13 cellular contexts compared by ENCODE assay signal in the genomic region with DNA sequence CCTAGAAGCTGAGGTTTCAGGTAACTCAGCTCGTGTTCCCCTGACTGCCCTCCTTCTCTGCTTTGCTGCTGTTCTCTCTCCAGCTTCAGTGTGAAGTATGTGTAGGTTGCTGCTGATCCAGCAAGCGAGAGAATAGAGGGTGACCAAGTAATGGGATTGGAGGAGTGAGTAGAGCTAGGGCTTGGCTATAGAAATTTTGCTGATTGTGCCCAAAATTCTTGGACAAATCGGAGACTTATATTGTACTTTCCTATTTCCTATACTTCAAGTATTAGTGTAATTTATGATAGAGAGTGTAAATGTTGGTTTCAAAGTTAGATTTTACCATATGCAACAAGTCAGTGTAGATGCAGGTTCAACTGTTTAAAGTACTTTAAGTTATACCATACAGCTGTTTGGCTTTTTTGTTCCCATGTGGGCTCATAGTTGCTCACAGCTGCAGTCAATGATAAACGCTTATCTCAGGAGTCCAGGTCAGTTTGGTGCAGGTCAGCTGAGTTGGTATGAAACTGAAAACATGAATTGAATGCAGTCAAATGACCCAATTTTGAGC. TPM values are rescaled to one million over a fixed set of nuclear protein-coding genes. Genes with fewer than 3 reads are reported as not detected.
DNase-seq lines count a peak whose midpoint lies in the region; ATAC-seq, FAIRE-seq and TF ChIP-seq lines count a peak whose summit lies in the region.
"Had no signal": no experiment of that assay in that cellular context is flagged by ENCODE, and none has a peak within 500 bp of the region (broad histone marks: within the 10 kb centered on the region; RNA-seq: fewer than 3 reads in every experiment).

No MANE protein-coding gene starts in this region.

- peaks cover 70% of the 10 kb centered on the region for H3K79me2 ChIP-seq in DOHH2 (ENCODE audit: control insufficient read depth, low read length)
- H3K79me2 ChIP-seq in GM12878 (ENCODE audit: control insufficient read depth, insufficient read depth, low read length) = peaks cover 60% of the 10 kb centered on the region
- peaks cover 76% of the 10 kb centered on the region for H3K79me2 ChIP-seq in mammary epithelial cell (ENCODE audit: insufficient read depth, low read length)

- no peak overlapping the region for H2AFZ ChIP-seq in GM12878 (ENCODE audit: control insufficient read depth, low read depth, low read length)
- H2AFZ ChIP-seq in mammary epithelial cell (ENCODE audit: low read depth, low read length) = no peak overlapping the region

- in situ Hi-C loops in GM12878 (cut with MboI) = no loop called here
- in situ Hi-C loops in mammary epithelial cell (cut with MboI; ENCODE audit: low sequenced_read_pairs in 2 of 2) = no loop called here

- H3K27ac Mint-ChIP-seq in activated CD4-positive, alpha-beta T cell treated with anti-CD3 and anti-CD28 coated beads, Interleukin-2, amount 10 ng/mL, durations not matched to agents 24 days and 14 days = no peak overlapping the region

- H3K4me3 ChIP-seq in DOHH2 (ENCODE audit: low read length) = no peak overlapping the region
- H3K4me3 ChIP-seq in GM12878 = no peak overlapping the region
- H3K4me3 ChIP-seq in mammary epithelial cell (replicated peaks in 1 of 3; ENCODE audit: insufficient read depth in 1 of 3, low read depth in 2 of 3, low read length in 3 of 3) = no peak overlapping the region
- H3K4me3 ChIP-seq in colonic mucosa = no peak overlapping the region
- H3K4me3 ChIP-seq: MG63, vagina had no signal

- dilution Hi-C loops in mammary epithelial cell (cut with HindIII; ENCODE audit: low sequenced_read_pairs) = loop anchor here (5.0 kb wide), 1 partner anchor 34 kb away; no protein-coding TSS in a partner anchor

- peaks cover 11% of the 10 kb centered on the region for H3K4me1 Mint-ChIP-seq in activated CD4-positive, alpha-beta T cell treated with anti-CD3 and anti-CD28 coated beads, Interleukin-2, amount 10 ng/mL, durations not matched to agents 24 days and 14 days

- H3K36me3 Mint-ChIP-seq in activated CD4-positive, alpha-beta T cell treated with anti-CD3 and anti-CD28 coated beads, Interleukin-2, amount 10 ng/mL, durations not matched to agents 24 days and 14 days (ENCODE audit: low read depth) = no peaks in the 10 kb centered on the region

- FAIRE-seq in GM12878 (lab: Jason Lieb, UNC) (no peak), D721Med (lab: Jason Lieb, UNC) (no peak)

- CTCF ChIA-PET in GM12878 (lab: Yijun Ruan, JAX) (interaction anchor here (1.1 to 1.6 kb wide), 3 partner anchors 12 to 44 kb away, joined by 3 to 4 read pairs (median 3); no protein-coding TSS in a partner anchor), mammary epithelial cell (lab: Charles Lee; ENCODE audit: low non-redundant PET) (no interaction called here)

- POLR2A ChIA-PET in GM12878 (lab: Charles Lee) = no interaction called here

- H3K9ac ChIP-seq in GM12878 (ENCODE audit: control insufficient read depth, insufficient read depth, low read length) (no peak overlapping the region), mammary epithelial cell (ENCODE audit: insufficient read depth, low read length) (no peak overlapping the region), colonic mucosa (ENCODE audit: low read depth in 2 of 2, low read length in 2 of 2) (no peak overlapping the region)

- BruUV-seq in GM12878 (replicated peaks; lab: Mats Ljungman, UMichigan) (no TSS peak), mammary epithelial cell (replicated peaks; lab: Mats Ljungman, UMichigan) (no TSS peak)

- no peak for TF ChIP-seq CTCF in DOHH2 (IDR thresholded peaks at IDR 0.05; ENCODE audit: low read depth, low read length, poor library complexity, severe bottlenecking)
- no peak for TF ChIP-seq CTCF in GM12878 (IDR thresholded peaks at IDR 0.05 in 2 of 3, conservative IDR thresholded peaks at IDR 0.05 in 1 of 3; ENCODE audit: control insufficient read depth in 2 of 3, extremely low read depth in 1 of 3, insufficient read depth in 1 of 3, low read depth in 3 of 3, low read length in 3 of 3)
- TF ChIP-seq CTCF in D721Med (IDR thresholded peaks at IDR 0.05; ENCODE audit: insufficient read depth, missing control alignments) = no peak
- no peak for TF ChIP-seq CTCF in mammary epithelial cell (conservative IDR thresholded peaks at IDR 0.05 in 1 of 2, IDR thresholded peaks at IDR 0.05 in 1 of 2; ENCODE audit: extremely low read depth in 1 of 2, insufficient read depth in 1 of 2, low read depth in 1 of 2, low read length in 2 of 2)
- no peak for TF ChIP-seq CTCF in colonic mucosa (IDR thresholded peaks at IDR 0.05)

- H3K9me3 Mint-ChIP-seq in activated CD4-positive, alpha-beta T cell treated with anti-CD3 and anti-CD28 coated beads, Interleukin-2, amount 10 ng/mL, durations not matched to agents 24 days and 14 days = no peaks in the 10 kb centered on the region

- no peak for DNase-seq in GM12878 (ENCODE audit: low read depth, low spot score)
- DNase-seq in D721Med (ENCODE audit: insufficient read length, low spot score) = no peak
- DNase-seq in mammary epithelial cell = no peak
- DNase-seq in activated CD4-positive, alpha-beta T cell treated with anti-CD3 and anti-CD28 coated beads, Interleukin-2, amount 10 ng/mL, durations not matched to agents 24 days and 14 days = no peak
- no peak for DNase-seq in colonic mucosa
- DNase-seq: GDM1, left cardiac atrium, MG63 had no signal

- H3K9me2 ChIP-seq in DOHH2 (replicated peaks; ENCODE audit: control insufficient read depth, low read length) = no peaks in the 10 kb centered on the region

- H3K27ac ChIP-seq in DOHH2 (ENCODE audit: low read depth, low read length) (no peak overlapping the region), GM12878 (ENCODE audit: control insufficient read depth, insufficient read depth) (0 out of 2 replicates have a peak overlapping the region, but pooled peaks have one; percentile 13), mammary epithelial cell (ENCODE audit: insufficient read depth, low read depth, low read length) (no peak overlapping the region), colonic mucosa (no peak overlapping the region)
- H3K27ac ChIP-seq: vagina had no signal

- H4K20me1 ChIP-seq in DOHH2 (ENCODE audit: control insufficient read depth, insufficient read depth, low read depth, low read length) = no peaks in the 10 kb centered on the region
- H4K20me1 ChIP-seq in GM12878 (ENCODE audit: control insufficient read depth, insufficient read depth) = no peaks in the 10 kb centered on the region; the same call in 1 of the 2 replicates
- H4K20me1 ChIP-seq in mammary epithelial cell (ENCODE audit: insufficient read depth, low read length) = no peaks in the 10 kb centered on the region

- H3K27me3 ChIP-seq in DOHH2 (ENCODE audit: control insufficient read depth, low read length) = no peaks in the 10 kb centered on the region
- no peaks in the 10 kb centered on the region for H3K27me3 ChIP-seq in GM12878 (replicated peaks in 1 of 2; ENCODE audit: control insufficient read depth in 2 of 2, insufficient read depth in 2 of 2, low read length in 1 of 2)
- no peaks in the 10 kb centered on the region for H3K27me3 ChIP-seq in mammary epithelial cell (ENCODE audit: insufficient read depth, low read length)
- H3K27me3 ChIP-seq in colonic mucosa = no peaks in the 10 kb centered on the region
- H3K27me3 ChIP-seq: MG63, vagina had no signal

- peaks cover 31% of the 10 kb centered on the region for H3K4me1 ChIP-seq in DOHH2 (ENCODE audit: control insufficient read depth, low read length)
- peaks cover 22% of the 10 kb centered on the region for H3K4me1 ChIP-seq in GM12878 (ENCODE audit: control insufficient read depth, insufficient read depth, low read length)
- peaks cover 7% of the 10 kb centered on the region for H3K4me1 ChIP-seq in mammary epithelial cell (ENCODE audit: insufficient read depth, low read length)
- no peaks in the 10 kb centered on the region for H3K4me1 ChIP-seq in colonic mucosa

- no peaks in the 10 kb centered on the region for H3K9me3 ChIP-seq in DOHH2 (ENCODE audit: control insufficient read depth, insufficient read depth, low read length)
- no peaks in the 10 kb centered on the region; the same call in 2 of the 3 replicates for H3K9me3 ChIP-seq in GM12878 (replicated peaks; ENCODE audit: control insufficient read depth, insufficient read depth, low read length)
- no peaks in the 10 kb centered on the region for H3K9me3 ChIP-seq in mammary epithelial cell (replicated peaks; ENCODE audit: insufficient read depth, low read length)
- H3K9me3 ChIP-seq in colonic mucosa = no peaks in the 10 kb centered on the region
- H3K9me3 ChIP-seq: MG63, vagina had no signal

- RAD21 ChIA-PET in GM12878 (lab: Charles Lee; ENCODE audit: unreplicated experiment) = interaction anchor here (0.6 to 1.0 kb wide), 4 partner anchors 12 to 102 kb away, joined by 3 to 4 read pairs (median 3); no protein-coding TSS in a partner anchor

- H3K4me2 ChIP-seq in DOHH2 (ENCODE audit: low read length) (0 out of 2 replicates have a peak overlapping the region, but pooled peaks have one; percentile 3), GM12878 (ENCODE audit: control insufficient read depth, insufficient read depth) (peak overlapping the region; percentile 59), mammary epithelial cell (ENCODE audit: insufficient read depth, low read depth, low read length) (no peak overlapping the region)

- no peaks in the 10 kb centered on the region for H3F3A ChIP-seq in DOHH2 (ENCODE audit: control insufficient read depth, insufficient read depth)

- TF ChIP-seq POLR2A in GM12878 (IDR thresholded peaks at IDR 0.05; ENCODE audit: low read depth, low read length) = no peak

- SMC1A ChIA-PET in GM12878 (lab: Charles Lee; ENCODE audit: uncharacterized antibody, unreplicated experiment) = interaction anchor here (0.6 to 2.6 kb wide), 9 partner anchors 8 to 345 kb away, joined by 3 to 7 read pairs (median 3); no protein-coding TSS in a partner anchor

- WGBS in GM12878 (ENCODE audit: insufficient coverage, insufficient replicate concordance, low lambda C conversion rate, missing lambda C conversion rate) = 58% methylated on average over 4 of the region's 4 CpGs
- 88% methylated on average over 4 of the region's 4 CpGs for WGBS in mammary epithelial cell (ENCODE audit: low coverage, missing lambda C conversion rate)

- intact Hi-C loops in GM12878 (cut with micrococcal nuclease; ENCODE audit: unreplicated experiment) = no loop called here
- intact Hi-C loops in mammary epithelial cell (cut with micrococcal nuclease) = no loop called here
- intact Hi-C loops in activated CD4-positive, alpha-beta T cell treated with anti-CD3 and anti-CD28 coated beads, Interleukin-2, amount 10 ng/mL, durations not matched to agents 24 days and 14 days (cut with micrococcal nuclease) = no loop called here
- intact Hi-C loops in colonic mucosa (cut with DNase I) = no loop called here

- TF ChIP-seq RAD21 in GM12878 (IDR thresholded peaks at IDR 0.05; ENCODE audit: insufficient read depth, low read depth, low read length) = no peak

- H3K27me3 Mint-ChIP-seq in activated CD4-positive, alpha-beta T cell treated with anti-CD3 and anti-CD28 coated beads, Interleukin-2, amount 10 ng/mL, durations not matched to agents 24 days and 14 days = no peaks in the 10 kb centered on the region

- no peak overlapping the region for H3K4me3 Mint-ChIP-seq in activated CD4-positive, alpha-beta T cell treated with anti-CD3 and anti-CD28 coated beads, Interleukin-2, amount 10 ng/mL, durations not matched to agents 24 days and 14 days

- ATAC-seq in GM19467 (IDR thresholded peaks at IDR 0.05; ENCODE audit: unreplicated experiment) (peak; percentile 42), HG03060 (IDR thresholded peaks at IDR 0.05; ENCODE audit: low read depth, unreplicated experiment) (peak; percentile 43), GM12878 (peak; percentile 81)
- ATAC-seq: HCT116, left cardiac atrium had no signal

- 0 out of 4 replicates have a peak, but pooled peaks of 1 of the 2 experiments have one; percentile 19 for TF ChIP-seq EP300 in GM12878 (IDR thresholded peaks at IDR 0.05; ENCODE audit: borderline replicate concordance in 1 of 2, control insufficient read depth in 1 of 2, low read depth in 2 of 2, low read length in 2 of 2)

- H3K36me3 ChIP-seq in DOHH2 (ENCODE audit: control insufficient read depth, low read length) (no peaks in the 10 kb centered on the region), GM12878 (ENCODE audit: control insufficient read depth in 2 of 2, insufficient read depth in 2 of 2, low read length in 1 of 2) (no peaks in the 10 kb centered on the region), mammary epithelial cell (ENCODE audit: insufficient read depth, low read length) (no peaks in the 10 kb centered on the region), colonic mucosa (no peaks in the 10 kb centered on the region)
- H3K36me3 ChIP-seq: MG63, vagina had no signal

RNA-seq across cellular contexts. Expression of a gene that starts 48.0 kb away (rescaled TPM):
- 63.3 and 67.6 TPM in 2 replicates for total RNA-seq in GM12878 (2013; cell fraction: nucleolus; rRNA removed)
- total RNA-seq in GM12878 (2014; rRNA removed) (3.7 and 5.6 TPM in 2 replicates), GM12878 (2014; rRNA removed; fragmentation: Illumina TruSeq; extraction: Trizol) (3.9 and 4.3 TPM in 2 replicates), GM12878 (2021) (2.6 TPM in 2 replicates), mammary epithelial cell (10 to 100 TPM; 23.4 to 47.2 TPM), colonic mucosa (10 to 100 TPM; 22.8 to 40.0 TPM)
- polyA plus RNA-seq in GM12878 (2011; ENCODE audit: low read depth) = 18.5 TPM
- polyA plus RNA-seq in GM12878 (2011; rRNA removed) (23.7 and 24.0 TPM in 2 replicates), GM12878 (2014; fragmentation: Illumina TruSeq; extraction: Trizol) (3.9 and 4.0 TPM in 2 replicates), GM12878 (2014; fragmentation: Nextera tagmentation; extraction: Ambion mirVana) (under 1 TPM; 0.31 to 0.44 TPM), GM12878 (2014; rRNA removed) (2.0 and 3.2 TPM in 2 replicates), GM12878 (2016; fragmentation: Nextera tagmentation; extraction: Ambion mirVana) (under 1 TPM; 0.54 to 0.67 TPM), mammary epithelial cell (16.4 TPM)
- polyA plus RNA-seq in GM12878 (2011; cell fraction: cytosol; rRNA removed) = 14.8 and 17.0 TPM in 2 replicates
- polyA plus RNA-seq in GM12878 (2011; cell fraction: nucleus; rRNA removed) = 22.8 and 28.1 TPM in 2 replicates
- 21.3 and 22.6 TPM in 2 replicates for polyA plus RNA-seq in GM12878 (2012)
- 51.5 and 62.2 TPM in 2 replicates for polyA minus RNA-seq in GM12878 (2011; rRNA and poly(A)+ RNA removed)
- polyA minus RNA-seq in GM12878 (2011; cell fraction: cytosol; rRNA and poly(A)+ RNA removed) = 9.5 and 12.0 TPM in 2 replicates
- 30.8 and 41.6 TPM in 2 replicates for polyA minus RNA-seq in GM12878 (2011; cell fraction: nucleus; rRNA and poly(A)+ RNA removed)
- polyA minus RNA-seq in mammary epithelial cell = 28.6 TPM
- total RNA-seq in activated CD4-positive, alpha-beta T cell treated with anti-CD3 and anti-CD28 coated beads, Interleukin-2, amount 10 ng/mL, durations not matched to agents 24 days and 14 days = 27.1 and 32.0 TPM in 2 replicates
